18 cellular contexts compared by ENCODE assay signal in genomic region chr16:13012591-13012990, GRCh38.
A peak's percentile ranks its signal among the peaks of the same experiment; 100 is the strongest.
DNase-seq lines count a peak whose midpoint lies in the region; ATAC-seq, FAIRE-seq and TF ChIP-seq lines count a peak whose summit lies in the region.
"Had no signal": no experiment of that assay in that cellular context is flagged by ENCODE, and none has a peak within 500 bp of the region (broad histone marks: within the 10 kb centered on the region; RNA-seq: fewer than 3 reads in every experiment).

No MANE protein-coding gene starts in this region.

- no peak overlapping the region for H3K18ac ChIP-seq in mesendoderm (ENCODE audit: low read length)

- intact Hi-C loops in GM12878 (cut with micrococcal nuclease; ENCODE audit: unreplicated experiment) (no loop called here), right lobe of liver (cut with DNase I) (no loop called here), ovary (cut with DNase I) (no loop called here)

- H3K27me3 ChIP-seq in GM06990 (replicated peaks; ENCODE audit: control insufficient read depth, insufficient read depth, low read length) (no peaks in the 10 kb centered on the region), MM.1S (replicated peaks; ENCODE audit: insufficient read depth, low read length) (no peaks in the 10 kb centered on the region), GM12878 (replicated peaks in 1 of 2; ENCODE audit: control insufficient read depth in 2 of 2, insufficient read depth in 2 of 2, low read length in 1 of 2) (no peaks in the 10 kb centered on the region), mesendoderm (ENCODE audit: insufficient read depth, low read length, poor library complexity) (no peaks in the 10 kb centered on the region), right lobe of liver (no peaks in the 10 kb centered on the region), ovary (no peaks in the 10 kb centered on the region)

- peaks cover 6% of the 10 kb centered on the region for H3K79me1 ChIP-seq in mesendoderm (ENCODE audit: low read length)

- TF ChIP-seq EP300 in GM12878 (IDR thresholded peaks at IDR 0.05; ENCODE audit: borderline replicate concordance in 1 of 2, control insufficient read depth in 1 of 2, low read depth in 2 of 2, low read length in 2 of 2): no peak
- TF ChIP-seq EP300 in ovary (IDR thresholded peaks at IDR 0.05): no peak

- H3K23ac ChIP-seq in mesendoderm (ENCODE audit: low read length): no peak overlapping the region

- H3K4ac ChIP-seq in mesendoderm (ENCODE audit: low read depth, low read length): no peak overlapping the region

- H3F3A ChIP-seq in MM.1S (ENCODE audit: insufficient read depth, low read length): no peaks in the 10 kb centered on the region

- no peak for TF ChIP-seq POLR2A in GM12878 (IDR thresholded peaks at IDR 0.05; ENCODE audit: low read depth, low read length)
- no peak for TF ChIP-seq POLR2A in right lobe of liver (IDR thresholded peaks at IDR 0.05)
- TF ChIP-seq POLR2A in ovary (IDR thresholded peaks at IDR 0.05): no peak

- H3K9ac ChIP-seq in MM.1S (ENCODE audit: low read length) (no peak overlapping the region), GM12878 (ENCODE audit: control insufficient read depth, insufficient read depth, low read length) (no peak overlapping the region), mesendoderm (ENCODE audit: low read length) (no peak overlapping the region)

- H3K4me2 ChIP-seq in MM.1S (ENCODE audit: low read depth, low read length) (no peak overlapping the region), GM12878 (ENCODE audit: control insufficient read depth, insufficient read depth) (no peak overlapping the region), mesendoderm (ENCODE audit: low read length) (no peak overlapping the region)

- DNase-seq in GM06990 (ENCODE audit: extremely low read depth, insufficient read length) (peak; percentile 8), MM.1S (peak; percentile 56), GM12878 (ENCODE audit: low read depth, low spot score) (no peak), mesendoderm (peak; percentile 56), right lobe of liver (no peak), ovary (no peak)
- DNase-seq: ACHN, AML-193, COR-L47, EL, NCI-H1930, NCI-H510A treated with DMSO at 0.1 percent for 48 hours, OCI-M1, SIG-M5 had no signal

- H3K9me3 ChIP-seq in MM.1S (replicated peaks; ENCODE audit: insufficient read depth, low read length) (no peaks in the 10 kb centered on the region), GM12878 (replicated peaks; ENCODE audit: control insufficient read depth, insufficient read depth, low read length) (no peaks in the 10 kb centered on the region), right lobe of liver (no peaks in the 10 kb centered on the region), ovary (no peaks in the 10 kb centered on the region)

- no peak overlapping the region for H4K5ac ChIP-seq in mesendoderm (ENCODE audit: low read length)

- no peaks in the 10 kb centered on the region for H3K9me2 ChIP-seq in MM.1S (replicated peaks; ENCODE audit: insufficient read depth, low read length)

- 7% methylated on average over 4 of the region's 4 CpGs for WGBS in GM12878 (ENCODE audit: insufficient coverage, insufficient replicate concordance, low lambda C conversion rate, missing lambda C conversion rate)
- WGBS in mesendoderm (ENCODE audit: extremely low coverage, insufficient coverage, low lambda C conversion rate): no CpG with 5 or more reads among the region's 4 CpGs
- WGBS in right lobe of liver (ENCODE audit: insufficient coverage, low coverage, low lambda C conversion rate, missing lambda C conversion rate): 69% methylated on average over 3 of the region's 4 CpGs
- 17 to 45% (median 26%) methylated on average over 4 of the region's 4 CpGs for WGBS in ovary, 3 donors

- no peaks in the 10 kb centered on the region for H3K36me3 ChIP-seq in GM06990 (ENCODE audit: control insufficient read depth, insufficient read depth, low read length)
- H3K36me3 ChIP-seq in MM.1S (replicated peaks; ENCODE audit: insufficient read depth, low read length): no peaks in the 10 kb centered on the region
- H3K36me3 ChIP-seq in GM12878 (ENCODE audit: control insufficient read depth in 2 of 2, insufficient read depth in 2 of 2, low read length in 1 of 2): no peaks in the 10 kb centered on the region
- no peaks in the 10 kb centered on the region for H3K36me3 ChIP-seq in mesendoderm (ENCODE audit: control insufficient read depth, insufficient read depth, low read length)
- no peaks in the 10 kb centered on the region for H3K36me3 ChIP-seq in right lobe of liver
- no peaks in the 10 kb centered on the region for H3K36me3 ChIP-seq in ovary

- no peaks in the 10 kb centered on the region for H3K79me2 ChIP-seq in MM.1S (ENCODE audit: low read length)
- no peaks in the 10 kb centered on the region for H3K79me2 ChIP-seq in GM12878 (ENCODE audit: control insufficient read depth, insufficient read depth, low read length)
- peaks cover 4% of the 10 kb centered on the region for H3K79me2 ChIP-seq in mesendoderm (ENCODE audit: control insufficient read depth, insufficient read depth, low read length)

- SMC1A ChIA-PET in GM12878 (lab: Charles Lee; ENCODE audit: uncharacterized antibody, unreplicated experiment): interaction anchor here (0.8 to 1.0 kb wide), 3 partner anchors 12 to 100 kb away, joined by 3 to 4 read pairs (median 3); no protein-coding TSS in a partner anchor

- FAIRE-seq in GM12878 (lab: Jason Lieb, UNC): no peak
- FAIRE-seq: HTR-8/SVneo had no signal

- no peak overlapping the region for H4K8ac ChIP-seq in mesendoderm (ENCODE audit: low read depth, low read length)

- no peaks in the 10 kb centered on the region for H3K4me1 ChIP-seq in MM.1S (ENCODE audit: low read length)
- no peaks in the 10 kb centered on the region for H3K4me1 ChIP-seq in GM12878 (ENCODE audit: control insufficient read depth, insufficient read depth, low read length)
- peaks cover 20% of the 10 kb centered on the region for H3K4me1 ChIP-seq in mesendoderm (ENCODE audit: control insufficient read depth, low read depth, low read length)
- no peaks in the 10 kb centered on the region for H3K4me1 ChIP-seq in right lobe of liver
- H3K4me1 ChIP-seq in ovary (ENCODE audit: insufficient read depth): no peaks in the 10 kb centered on the region

- no TSS peak for BruUV-seq in GM12878 (replicated peaks; lab: Mats Ljungman, UMichigan)

- no peak overlapping the region for H2AK5ac ChIP-seq in mesendoderm (ENCODE audit: low read length)

- RAD21 ChIA-PET in GM12878 (lab: Charles Lee; ENCODE audit: unreplicated experiment): interaction anchor here (0.9 kb wide), 1 partner anchor 87 kb away, joined by 3 read pairs; no protein-coding TSS in a partner anchor

- H4K20me1 ChIP-seq in MM.1S (ENCODE audit: insufficient read depth, low read length): no peaks in the 10 kb centered on the region
- H4K20me1 ChIP-seq in GM12878 (ENCODE audit: control insufficient read depth, insufficient read depth): no peaks in the 10 kb centered on the region

- H2AFZ ChIP-seq in MM.1S (ENCODE audit: low read length) (no peak overlapping the region), GM12878 (ENCODE audit: control insufficient read depth, low read depth, low read length) (no peak overlapping the region)

- H2BK5ac ChIP-seq in mesendoderm (ENCODE audit: low read length): no peak overlapping the region

- in situ Hi-C loops in GM12878 (cut with MboI): no loop called here

- POLR2A ChIA-PET in GM12878 (lab: Charles Lee): no interaction called here

- H2BK120ac ChIP-seq in mesendoderm (ENCODE audit: low read depth, low read length): no peak overlapping the region

- CTCF ChIA-PET in GM12878 (lab: Yijun Ruan, JAX): interaction anchor here (0.8 to 1.8 kb wide), 2 partner anchors 32 to 907 kb away, joined by 3 read pairs; partner anchors contain the start of gene ERCC4

- H3K56ac ChIP-seq in mesendoderm (ENCODE audit: low read length): peak overlapping the region; percentile 4

- no peak overlapping the region for H2BK15ac ChIP-seq in mesendoderm (replicated peaks; ENCODE audit: low read depth)

- H3K4me3 ChIP-seq in GM06990 (replicated peaks; ENCODE audit: low read depth, low read length): no peak overlapping the region
- no peak overlapping the region for H3K4me3 ChIP-seq in MM.1S (ENCODE audit: low read length)
- no peak overlapping the region for H3K4me3 ChIP-seq in GM12878
- H3K4me3 ChIP-seq in mesendoderm (ENCODE audit: low read length): no peak overlapping the region
- H3K4me3 ChIP-seq in right lobe of liver: no peak overlapping the region
- no peak overlapping the region for H3K4me3 ChIP-seq in ovary

- H3K27ac ChIP-seq in MM.1S (ENCODE audit: low read length) (no peak overlapping the region), GM12878 (ENCODE audit: control insufficient read depth, insufficient read depth) (no peak overlapping the region), mesendoderm (ENCODE audit: low read depth, low read length) (no peak overlapping the region), right lobe of liver (no peak overlapping the region), ovary (no peak overlapping the region)

- peak; percentile 70 for ATAC-seq in GM12878
- no peak for ATAC-seq in GM18861 (IDR thresholded peaks at IDR 0.05; ENCODE audit: unreplicated experiment)
- ATAC-seq in right lobe of liver: no peak
- ATAC-seq in HG03469 (IDR thresholded peaks at IDR 0.05; ENCODE audit: unreplicated experiment): no peak
- ATAC-seq: HCT116 had no signal

- TF ChIP-seq CTCF in GM06990 (IDR thresholded peaks at IDR 0.05; ENCODE audit: insufficient read depth, low read length, poor library complexity, severe bottlenecking) (no peak), MM.1S (IDR thresholded peaks at IDR 0.05; ENCODE audit: low read length) (no peak), GM12878 (IDR thresholded peaks at IDR 0.05 in 2 of 3, conservative IDR thresholded peaks at IDR 0.05 in 1 of 3; ENCODE audit: control insufficient read depth in 2 of 3, extremely low read depth in 1 of 3, insufficient read depth in 1 of 3, low read depth in 3 of 3, low read length in 3 of 3) (no peak), right lobe of liver (IDR thresholded peaks at IDR 0.05) (no peak), ovary (IDR thresholded peaks at IDR 0.05) (no peak)

- TF ChIP-seq RAD21 in GM12878 (IDR thresholded peaks at IDR 0.05; ENCODE audit: insufficient read depth, low read depth, low read length): no peak

TF ChIP-seq in GM12878, 131 proteins besides CTCF, POLR2A, EP300 and RAD21 (continues in another document):
- TF ChIP-seq, protein P1, sequence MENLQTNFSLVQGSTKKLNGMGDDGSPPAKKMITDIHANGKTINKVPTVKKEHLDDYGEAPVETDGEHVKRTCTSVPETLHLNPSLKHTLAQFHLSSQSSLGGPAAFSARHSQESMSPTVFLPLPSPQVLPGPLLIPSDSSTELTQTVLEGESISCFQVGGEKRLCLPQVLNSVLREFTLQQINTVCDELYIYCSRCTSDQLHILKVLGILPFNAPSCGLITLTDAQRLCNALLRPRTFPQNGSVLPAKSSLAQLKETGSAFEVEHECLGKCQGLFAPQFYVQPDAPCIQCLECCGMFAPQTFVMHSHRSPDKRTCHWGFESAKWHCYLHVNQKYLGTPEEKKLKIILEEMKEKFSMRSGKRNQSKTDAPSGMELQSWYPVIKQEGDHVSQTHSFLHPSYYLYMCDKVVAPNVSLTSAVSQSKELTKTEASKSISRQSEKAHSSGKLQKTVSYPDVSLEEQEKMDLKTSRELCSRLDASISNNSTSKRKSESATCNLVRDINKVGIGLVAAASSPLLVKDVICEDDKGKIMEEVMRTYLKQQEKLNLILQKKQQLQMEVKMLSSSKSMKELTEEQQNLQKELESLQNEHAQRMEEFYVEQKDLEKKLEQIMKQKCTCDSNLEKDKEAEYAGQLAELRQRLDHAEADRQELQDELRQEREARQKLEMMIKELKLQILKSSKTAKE (IDR thresholded peaks at IDR 0.05; ENCODE audit: low read depth, poor library complexity, severe bottlenecking): no peak

Comparison
In these comparisons a context has a peak if more than half of its experiments do, and no peak if none do; other contexts are left out.
1. DNase-seq: peak in GM06990 (single experiment), MM.1S (single experiment) and mesendoderm (single experiment); none in GM12878 (single experiment), right lobe of liver (0 of 3) and ovary (0 of 5).